ENCODE assay signal across 8 cellular contexts in the genomic region with DNA sequence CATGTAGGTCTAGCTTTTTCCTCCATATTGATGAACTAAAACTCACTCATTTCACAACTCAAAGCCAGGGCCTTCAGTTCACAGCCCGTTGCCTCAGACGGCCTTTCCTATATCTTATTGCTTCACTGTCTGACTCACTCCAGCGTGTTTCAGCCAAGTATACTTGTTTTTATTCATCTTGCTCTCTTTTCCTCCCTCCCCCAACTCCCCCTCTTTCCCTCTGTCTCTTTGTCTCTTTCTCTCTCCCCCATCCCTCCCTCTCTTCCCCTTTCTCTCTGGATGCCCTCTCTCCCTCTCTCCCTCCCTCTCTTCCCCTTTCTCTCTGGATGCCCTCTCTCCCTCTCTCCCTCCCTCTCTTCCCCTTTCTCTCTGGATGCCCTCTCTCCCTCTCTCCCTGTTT. TPM values are rescaled to one million over a fixed set of nuclear protein-coding genes. Genes with fewer than 3 reads are reported as not detected.
DNase-seq lines count a peak whose midpoint lies in the region; ATAC-seq, FAIRE-seq and TF ChIP-seq lines count a peak whose summit lies in the region.
"Not testable (repeated sequence)": the region's sequence is repeated elsewhere in the genome, so short reads cannot be mapped to it uniquely, and the experiment has no call there.

No MANE protein-coding gene starts in this region.

- H3K79me2 ChIP-seq in astrocyte (ENCODE audit: insufficient read depth, low read length): not testable (repeated sequence)

- peak overlapping the region; percentile 51 for H3K4me3 Mint-ChIP-seq in astrocyte (ENCODE audit: unreplicated experiment)
- peak overlapping the region; percentile 5 for H3K4me3 Mint-ChIP-seq in natural killer cell treated with Interleukin-12 subunit alpha and Interleukin-12 subunit beta and Interleukin-15 and Interleukin-18, amount 100 ng/mL, for 72 hours
- not testable (repeated sequence) for H3K4me3 Mint-ChIP-seq in stimulated activated naive CD8-positive, alpha-beta T cell treated with anti-CD3 and anti-CD28 coated beads, Interleukin-15, Interleukin-2, amounts not matched to agents 100 ng/mL and 50 ng/mL, for 24 hours

- H3K9me3 Mint-ChIP-seq in astrocyte (ENCODE audit: unreplicated experiment): not testable (repeated sequence)
- peaks cover 13% of the 10 kb centered on the region for H3K9me3 Mint-ChIP-seq in natural killer cell treated with Interleukin-12 subunit alpha and Interleukin-12 subunit beta and Interleukin-15 and Interleukin-18, amount 100 ng/mL, for 72 hours
- H3K9me3 Mint-ChIP-seq in stimulated activated naive CD8-positive, alpha-beta T cell treated with anti-CD3 and anti-CD28 coated beads, Interleukin-15, Interleukin-2, amounts not matched to agents 100 ng/mL and 50 ng/mL, for 24 hours: peaks cover 15% of the 10 kb centered on the region

- not testable (repeated sequence) for H3K9me3 ChIP-seq in SJSA1 (replicated peaks); astrocyte (ENCODE audit: insufficient read depth, low read depth, low read length)

- H3K4me1 ChIP-seq in SJSA1 (replicated peaks): peaks cover 30% of the 10 kb centered on the region
- peaks cover 27% of the 10 kb centered on the region for H3K4me1 ChIP-seq in astrocyte (ENCODE audit: insufficient read depth, low read length)

- not testable (repeated sequence) for H3K4me3 ChIP-seq in SJSA1; epithelial cell of proximal tubule (ENCODE audit: low read depth, low read length)
- H3K4me3 ChIP-seq in astrocyte (ENCODE audit: insufficient read depth, low read depth, low read length): peak overlapping the region; percentile 13

- H3K27me3 Mint-ChIP-seq in astrocyte (ENCODE audit: low read depth, unreplicated experiment); stimulated activated naive CD8-positive, alpha-beta T cell treated with anti-CD3 and anti-CD28 coated beads, Interleukin-15, Interleukin-2, amounts not matched to agents 100 ng/mL and 50 ng/mL, for 24 hours: not testable (repeated sequence)
- H3K27me3 Mint-ChIP-seq in natural killer cell treated with Interleukin-12 subunit alpha and Interleukin-12 subunit beta and Interleukin-15 and Interleukin-18, amount 100 ng/mL, for 72 hours: peaks cover 2 to 16% of the 10 kb centered on the region in 2 donors

- H3K27ac ChIP-seq in SJSA1 (peak overlapping the region; percentile 81), astrocyte (ENCODE audit: low read depth, low read length) (peak overlapping the region; percentile 82)

- peak overlapping the region; percentile 54 for H2AFZ ChIP-seq in astrocyte (ENCODE audit: low read depth, low read length)

- TF ChIP-seq CTCF in AG09319 (IDR thresholded peaks at IDR 0.05; ENCODE audit: low read depth, low read length); astrocyte (IDR thresholded peaks at IDR 0.05; ENCODE audit: insufficient read depth, low read depth, low read length); epithelial cell of proximal tubule (conservative IDR thresholded peaks at IDR 0.05; ENCODE audit: low read depth, low read length): not testable (repeated sequence)

- H3K4me2 ChIP-seq in astrocyte (ENCODE audit: low read length): peak overlapping the region; percentile 78

- H3K9ac ChIP-seq in astrocyte (ENCODE audit: low read length): peak overlapping the region; percentile 86

- H3K27ac Mint-ChIP-seq in astrocyte (ENCODE audit: unreplicated experiment): peak overlapping the region; percentile 85
- peak overlapping the region; percentile 11 to 61 for H3K27ac Mint-ChIP-seq in natural killer cell treated with Interleukin-12 subunit alpha and Interleukin-12 subunit beta and Interleukin-15 and Interleukin-18, amount 100 ng/mL, for 72 hours
- peak overlapping the region; percentile 15 for H3K27ac Mint-ChIP-seq in stimulated activated naive CD8-positive, alpha-beta T cell treated with anti-CD3 and anti-CD28 coated beads, Interleukin-15, Interleukin-2, amounts not matched to agents 100 ng/mL and 50 ng/mL, for 24 hours

- H3K27me3 ChIP-seq in SJSA1 (replicated peaks); astrocyte (ENCODE audit: insufficient read depth, low read length): not testable (repeated sequence)

- FAIRE-seq in astrocyte (lab: Jason Lieb, UNC): peak; percentile 73

- H3K36me3 Mint-ChIP-seq in astrocyte (ENCODE audit: low read depth, unreplicated experiment): peaks cover 20% of the 10 kb centered on the region
- H3K36me3 Mint-ChIP-seq in natural killer cell treated with Interleukin-12 subunit alpha and Interleukin-12 subunit beta and Interleukin-15 and Interleukin-18, amount 100 ng/mL, for 72 hours: peaks cover 24% of the 10 kb centered on the region
- not testable (repeated sequence) for H3K36me3 Mint-ChIP-seq in stimulated activated naive CD8-positive, alpha-beta T cell treated with anti-CD3 and anti-CD28 coated beads, Interleukin-15, Interleukin-2, amounts not matched to agents 100 ng/mL and 50 ng/mL, for 24 hours (ENCODE audit: low read depth)

- H3K4me1 Mint-ChIP-seq in astrocyte (ENCODE audit: low read depth, unreplicated experiment): peaks cover 34% of the 10 kb centered on the region
- H3K4me1 Mint-ChIP-seq in natural killer cell treated with Interleukin-12 subunit alpha and Interleukin-12 subunit beta and Interleukin-15 and Interleukin-18, amount 100 ng/mL, for 72 hours (ENCODE audit: low read depth in 2 of 2): peaks cover 13% of the 10 kb centered on the region in 2 donors
- H3K4me1 Mint-ChIP-seq in stimulated activated naive CD8-positive, alpha-beta T cell treated with anti-CD3 and anti-CD28 coated beads, Interleukin-15, Interleukin-2, amounts not matched to agents 100 ng/mL and 50 ng/mL, for 24 hours (ENCODE audit: low read depth): peaks cover 15% of the 10 kb centered on the region

- not testable (repeated sequence) for H4K20me1 ChIP-seq in astrocyte (ENCODE audit: insufficient read depth, low read length)

- not testable (repeated sequence) for ATAC-seq in natural killer cell treated with Interleukin-12 subunit alpha and Interleukin-12 subunit beta and Interleukin-15 and Interleukin-18, amount 100 ng/mL, for 72 hours

- not testable (repeated sequence) for H3K36me3 ChIP-seq in SJSA1; astrocyte (ENCODE audit: insufficient read depth, low read length)

- DNase-seq in AG09319 (ENCODE audit: extremely low read depth, low read depth) (peak; percentile 92), HS-5 (ENCODE audit: low read depth) (peak; percentile 77), SJSA1 (ENCODE audit: low read depth in 1 of 2, low spot score in 2 of 2) (peak; percentile 66 to 68), astrocyte (ENCODE audit: low read depth) (peak; percentile 96), epithelial cell of proximal tubule (ENCODE audit: low read depth) (peak; percentile 76), inferior parietal cortex (ENCODE audit: extremely low spot score) (peak; percentile 41)
- DNase-seq in natural killer cell treated with Interleukin-12 subunit alpha and Interleukin-12 subunit beta and Interleukin-15 and Interleukin-18, amount 100 ng/mL, for 72 hours (ENCODE audit: low spot score): not testable (repeated sequence)

RNA-seq across cellular contexts. Expression of gene THBS2, which starts 38.9 kb away (rescaled TPM):
- total RNA-seq in SJSA1 (2014; rRNA removed; shearing (Covaris generic)): not detected in 2 replicates
- total RNA-seq in astrocyte (135 and 260 TPM in 2 replicates), epithelial cell of proximal tubule (2.5 and 2.7 TPM in 2 replicates)
- total RNA-seq in natural killer cell treated with Interleukin-12 subunit alpha and Interleukin-12 subunit beta and Interleukin-15 and Interleukin-18, amount 100 ng/mL, for 72 hours: not detected

Comparison
In these comparisons a context has a peak if more than half of its experiments do, and no peak if none do; other contexts are left out.
1. H3K27ac Mint-ChIP-seq: peak in every context shown above with its lines; median percentile 85 in astrocyte; 36 in natural killer cell treated with Interleukin-12 subunit alpha and Interleukin-12 subunit beta and Interleukin-15 and Interleukin-18, amount 100 ng/mL, for 72 hours; 15 in stimulated activated naive CD8-positive, alpha-beta T cell treated with anti-CD3 and anti-CD28 coated beads, Interleukin-15, Interleukin-2, amounts not matched to agents 100 ng/mL and 50 ng/mL, for 24 hours.
2. RNA of gene THBS2, which starts 38.9 kb away (total RNA-seq): 135 to 260 TPM in astrocyte; 2.5 to 2.7 TPM in epithelial cell of proximal tubule, not detected in SJSA1 and not detected in natural killer cell treated with Interleukin-12 subunit alpha and Interleukin-12 subunit beta and Interleukin-15 and Interleukin-18, amount 100 ng/mL, for 72 hours; every median in the first group is over 10 times any median in the second.